ENCODE assay signal across 18 cellular contexts in genomic region chr10:88366772-88367171, GRCh38.
"Had no signal": no experiment of that assay in that cellular context is flagged by ENCODE, and none has a peak within 500 bp of the region (broad histone marks: within the 10 kb centered on the region; RNA-seq: fewer than 3 reads in every experiment).

No MANE protein-coding gene starts in this region.

- H3K9me3 ChIP-seq: neutrophil, ovary, pancreas, prostate gland, psoas muscle, right atrium auricular region, right lobe of liver, sigmoid colon had no signal

- H3K27ac ChIP-seq: neural progenitor cell, neutrophil, ovary, pancreas, parathyroid adenoma, prostate gland, psoas muscle, right atrium auricular region, right lobe of liver, sigmoid colon, skin epidermis, spleen had no signal

- H3K36me3 ChIP-seq: neural progenitor cell, neutrophil, ovary, pancreas, prostate gland, right atrium auricular region, right lobe of liver, sigmoid colon, spleen had no signal

- ATAC-seq: naive thymus-derived CD8-positive, alpha-beta T cell; natural killer cell; natural killer cell treated with Interleukin-12 subunit alpha and Interleukin-12 subunit beta and Interleukin-15 and Interleukin-18, amount 100 ng/mL, for 72 hours; pancreas; psoas muscle; right cardiac atrium; right lobe of liver; sciatic nerve had no signal

- H3K4me3 ChIP-seq: neural progenitor cell, ovary, pancreas, prostate gland, psoas muscle, right atrium auricular region, right lobe of liver, sigmoid colon, skin epidermis, smooth muscle cell, spleen had no signal

- H3K4me1 ChIP-seq: neural progenitor cell, parathyroid adenoma, psoas muscle, right atrium auricular region, right lobe of liver, sigmoid colon, spleen had no signal
